In genomic region chr4:37994569-37994968, GRCh38 we compare ENCODE assay signal across 12 cellular contexts. TPM values are rescaled to one million over a fixed set of nuclear protein-coding genes. Genes with fewer than 3 reads are reported as not detected.
DNase-seq lines count a peak whose midpoint lies in the region; ATAC-seq and TF ChIP-seq lines count a peak whose summit lies in the region.
"Had no signal": no experiment of that assay in that cellular context is flagged by ENCODE, and none has a peak within 500 bp of the region (broad histone marks: within the 10 kb centered on the region; RNA-seq: fewer than 3 reads in every experiment).

No MANE protein-coding gene starts in this region.

- H3K4me1 Mint-ChIP-seq in WTC11 (peaks cover 67% of the 10 kb centered on the region), endothelial cell (ENCODE audit: unreplicated experiment) (peaks cover 6% of the 10 kb centered on the region)
- peaks cover 50 to 66% of the 10 kb centered on the region in 2 donors for H3K4me1 Mint-ChIP-seq in stimulated activated naive B cell treated with anti-CD40 and anti-IgM and Interleukin-4, amounts not matched to agents 10 μg/mL and 1 μg/mL and 100 μg/mL, for 72 hours

- TF ChIP-seq CTCF in WTC11 (IDR thresholded peaks at IDR 0.05) (no peak), endothelial cell (IDR thresholded peaks at IDR 0.05; ENCODE audit: unreplicated experiment) (no peak), RWPE1 (conservative IDR thresholded peaks at IDR 0.05; ENCODE audit: low read depth) (no peak)

- no peaks in the 10 kb centered on the region for H3K9me3 Mint-ChIP-seq in WTC11
- H3K9me3 Mint-ChIP-seq in stimulated activated naive B cell treated with anti-CD40 and anti-IgM and Interleukin-4, amounts not matched to agents 10 μg/mL and 1 μg/mL and 100 μg/mL, for 72 hours, result peaks cover 0 to 5% of the 10 kb centered on the region in 2 donors
- no peaks in the 10 kb centered on the region for H3K9me3 Mint-ChIP-seq in endothelial cell (ENCODE audit: unreplicated experiment)

- H3K4me3 Mint-ChIP-seq in WTC11 (no peak overlapping the region), endothelial cell (ENCODE audit: unreplicated experiment) (no peak overlapping the region)
- peak overlapping the region; percentile 20 to 50 for H3K4me3 Mint-ChIP-seq in stimulated activated naive B cell treated with anti-CD40 and anti-IgM and Interleukin-4, amounts not matched to agents 10 μg/mL and 1 μg/mL and 100 μg/mL, for 72 hours

- H3K36me3 Mint-ChIP-seq in WTC11, result peaks cover 5% of the 10 kb centered on the region; the same call in 1 of the 2 replicates
- peaks cover 22 to 31% of the 10 kb centered on the region in 2 donors for H3K36me3 Mint-ChIP-seq in stimulated activated naive B cell treated with anti-CD40 and anti-IgM and Interleukin-4, amounts not matched to agents 10 μg/mL and 1 μg/mL and 100 μg/mL, for 72 hours
- no peaks in the 10 kb centered on the region for H3K36me3 Mint-ChIP-seq in endothelial cell (ENCODE audit: low read depth, unreplicated experiment)

- H3K27me3 Mint-ChIP-seq in WTC11 (ENCODE audit: low read depth) (no peaks in the 10 kb centered on the region), endothelial cell (ENCODE audit: unreplicated experiment) (peaks cover 4% of the 10 kb centered on the region)
- no peaks in the 10 kb centered on the region for H3K27me3 Mint-ChIP-seq in stimulated activated naive B cell treated with anti-CD40 and anti-IgM and Interleukin-4, amounts not matched to agents 10 μg/mL and 1 μg/mL and 100 μg/mL, for 72 hours

- H3K27ac ChIP-seq in RWPE1, result no peak overlapping the region
- H3K27ac ChIP-seq: adrenal gland, epithelial cell of prostate, Peyer's patch had no signal

- no peak for DNase-seq in WTC11 (ENCODE audit: low spot score)
- DNase-seq in stimulated activated naive B cell treated with anti-CD40 and anti-IgM and Interleukin-4, amounts not matched to agents 10 μg/mL and 1 μg/mL and 100 μg/mL, for 72 hours, result no peak
- no peak for DNase-seq in endothelial cell (ENCODE audit: low spot score)
- DNase-seq in iPS-NIHi7 (ENCODE audit: extremely low spot score), result no peak
- DNase-seq in RWPE1 (ENCODE audit: low spot score), result no peak
- no peak for DNase-seq in NCI-H128 (lab: John Stamatoyannopoulos, UW; ENCODE audit: unreplicated experiment)
- DNase-seq: adrenal gland, Peyer's patch had no signal

- ATAC-seq in GM19035 (IDR thresholded peaks at IDR 0.05; ENCODE audit: unreplicated experiment), result peak; percentile 73
- ATAC-seq in HG02678 (IDR thresholded peaks at IDR 0.05; ENCODE audit: unreplicated experiment), result peak; percentile 84
- ATAC-seq in WTC11, result no peak
- ATAC-seq in stimulated activated naive B cell treated with anti-CD40 and anti-IgM and Interleukin-4, amounts not matched to agents 10 μg/mL and 1 μg/mL and 100 μg/mL, for 72 hours (replicated peaks), result peak; percentile 46 to 47

- H3K27ac Mint-ChIP-seq in WTC11, result peak overlapping the region; percentile 60
- H3K27ac Mint-ChIP-seq in stimulated activated naive B cell treated with anti-CD40 and anti-IgM and Interleukin-4, amounts not matched to agents 10 μg/mL and 1 μg/mL and 100 μg/mL, for 72 hours, result peak overlapping the region; percentile 37
- no peak overlapping the region for H3K27ac Mint-ChIP-seq in endothelial cell (ENCODE audit: unreplicated experiment)

- POLR2A ChIA-PET in WTC11 (lab: Charles Lee) (no interaction called here), RWPE1 (lab: Yijun Ruan, JAX; ENCODE audit: low non-redundant PET) (no interaction called here)

- CTCF ChIA-PET in WTC11 (lab: Charles Lee), result no interaction called here
- CTCF ChIA-PET in RWPE1 (lab: Yijun Ruan, JAX), result no interaction called here

TF ChIP-seq in WTC11, 78 proteins besides CTCF, POLR2A, EP300 and RAD21:
- no peak for TF ChIP-seq TEAD1 (CRISPR knock-in tag; IDR thresholded peaks at IDR 0.05)
- TF ChIP-seq EMX1 (CRISPR knock-in tag; IDR thresholded peaks at IDR 0.05), result no peak
- no peak for TF ChIP-seq JUN (CRISPR knock-in tag; IDR thresholded peaks at IDR 0.05)
- no peak for TF ChIP-seq ZNF396 (CRISPR knock-in tag; IDR thresholded peaks at IDR 0.05; ENCODE audit: borderline replicate concordance)
- TF ChIP-seq NFATC4 (CRISPR knock-in tag; IDR thresholded peaks at IDR 0.05), result no peak
- no peak for TF ChIP-seq SMAD3 (CRISPR knock-in tag; IDR thresholded peaks at IDR 0.05; ENCODE audit: borderline replicate concordance)
- TF ChIP-seq SOX15 (CRISPR knock-in tag; IDR thresholded peaks at IDR 0.05), result no peak
- TF ChIP-seq E2F5 (CRISPR knock-in tag; IDR thresholded peaks at IDR 0.05), result no peak
- TF ChIP-seq MYBL2 (CRISPR knock-in tag; IDR thresholded peaks at IDR 0.05), result no peak
- no peak for TF ChIP-seq ESRRA (CRISPR knock-in tag; IDR thresholded peaks at IDR 0.05; ENCODE audit: borderline replicate concordance)
- TF ChIP-seq ATF2 (CRISPR knock-in tag; IDR thresholded peaks at IDR 0.05; ENCODE audit: borderline replicate concordance, low read depth), result no peak
- no peak for TF ChIP-seq TCF7 (CRISPR knock-in tag; IDR thresholded peaks at IDR 0.05; ENCODE audit: low read depth)
- no peak for TF ChIP-seq ZNF219 (CRISPR knock-in tag; IDR thresholded peaks at IDR 0.05; ENCODE audit: borderline replicate concordance)
- TF ChIP-seq ZNF281 (CRISPR knock-in tag; IDR thresholded peaks at IDR 0.05), result no peak
- no peak for TF ChIP-seq RELA (CRISPR knock-in tag; IDR thresholded peaks at IDR 0.05; ENCODE audit: borderline replicate concordance)
- no peak for TF ChIP-seq JAZF1 (CRISPR knock-in tag; IDR thresholded peaks at IDR 0.05)

RNA-seq across cellular contexts. Expression of gene PTTG2, which starts 34.4 kb away (rescaled TPM):
- total RNA-seq in WTC11 (2021), result 0.35 TPM in 1 of 3 replicates, not detected in the others
- not detected for total RNA-seq in endothelial cell (ENCODE audit: unreplicated experiment)
- total RNA-seq: G401 had no signal

Comparison
In these comparisons a context has a peak if more than half of its experiments do, and no peak if none do; other contexts are left out.
1. H3K4me3 Mint-ChIP-seq: peak in stimulated activated naive B cell treated with anti-CD40 and anti-IgM and Interleukin-4, amounts not matched to agents 10 μg/mL and 1 μg/mL and 100 μg/mL, for 72 hours (2 of 2); none in WTC11 (single experiment) and endothelial cell (single experiment).